ENCODE assay signal across 8 cellular contexts in genomic region chr11:3834349-3835099, GRCh38. TPM values are rescaled to one million over a fixed set of nuclear protein-coding genes. Genes with fewer than 3 reads are reported as not detected.
DNase-seq lines count a peak whose midpoint lies in the region; ATAC-seq and TF ChIP-seq lines count a peak whose summit lies in the region.
"Had no signal": no experiment of that assay in that cellular context is flagged by ENCODE, and none has a peak within 500 bp of the region (broad histone marks: within the 10 kb centered on the region; RNA-seq: fewer than 3 reads in every experiment).

No MANE protein-coding gene starts in this region.

- peak; percentile 88 for DNase-seq in KBM-7
- peak; percentile 30 for DNase-seq in activated CD4-positive, alpha-beta memory T cell treated with anti-CD3 and anti-CD28 coated beads, Interleukin-2, amount 10 ng/mL, durations not matched to agents 7 days and 5 days
- DNase-seq in right cardiac atrium: peak; percentile 59 to 83 (median 77)
- peak in 18 of 49 donors; percentile 14 to 54 (median 34) for DNase-seq in substantia nigra (lab: John Stamatoyannopoulos, UW)
- DNase-seq in NCI-H510A (lab: John Stamatoyannopoulos, UW): no peak
- no peak for DNase-seq in PC-9
- DNase-seq: NCI-H82 had no signal

- H3K9me2 ChIP-seq in PC-9 (ENCODE audit: insufficient read depth): no peaks in the 10 kb centered on the region

- no peaks in the 10 kb centered on the region for H3K9me3 Mint-ChIP-seq in activated CD4-positive, alpha-beta memory T cell treated with anti-CD3 and anti-CD28 coated beads, Interleukin-2, amount 10 ng/mL, durations not matched to agents 7 days and 5 days

- peaks cover 34% of the 10 kb centered on the region for H3K4me1 ChIP-seq in right cardiac atrium (ENCODE audit: control insufficient read depth, insufficient read depth, low read length)
- H3K4me1 ChIP-seq in PC-9 (replicated peaks; ENCODE audit: insufficient read depth): 0 out of 2 replicates have a peak, but pooled peaks cover 2% of the 10 kb centered on the region

- in situ Hi-C loops in KBM-7 (cut with MboI; ENCODE audit: low pct_unique_long_range_greater_than_20kb, low sequenced_read_pairs): no loop called here

- WGBS in right cardiac atrium: 60% methylated on average over 8 of the region's 8 CpGs

- no peak overlapping the region for H2AFZ ChIP-seq in PC-9

- H3K36me3 Mint-ChIP-seq in activated CD4-positive, alpha-beta memory T cell treated with anti-CD3 and anti-CD28 coated beads, Interleukin-2, amount 10 ng/mL, durations not matched to agents 7 days and 5 days (ENCODE audit: low read depth): peaks cover 87% of the 10 kb centered on the region

- no peaks in the 10 kb centered on the region for H4K20me1 ChIP-seq in PC-9 (ENCODE audit: insufficient read depth)

- no peaks in the 10 kb centered on the region for H3K9me3 ChIP-seq in right cardiac atrium (ENCODE audit: control insufficient read depth, low read length)
- H3K9me3 ChIP-seq in PC-9 (ENCODE audit: insufficient read depth, low read depth): no peaks in the 10 kb centered on the region

- peak overlapping the region; percentile 62 for H3K27ac Mint-ChIP-seq in activated CD4-positive, alpha-beta memory T cell treated with anti-CD3 and anti-CD28 coated beads, Interleukin-2, amount 10 ng/mL, durations not matched to agents 7 days and 5 days

- ATAC-seq in right cardiac atrium: peak; percentile 36 to 44
- ATAC-seq in GM19452 (IDR thresholded peaks at IDR 0.05; ENCODE audit: unreplicated experiment): no peak

- no TSS peak for BruUV-seq in PC-9 (replicated peaks; lab: Mats Ljungman, UMichigan)

- no peak for TF ChIP-seq CTCF in PC-9 (conservative IDR thresholded peaks at IDR 0.05)

- H3K4me3 Mint-ChIP-seq in activated CD4-positive, alpha-beta memory T cell treated with anti-CD3 and anti-CD28 coated beads, Interleukin-2, amount 10 ng/mL, durations not matched to agents 7 days and 5 days: peak overlapping the region; percentile 64

- H3K4me3 ChIP-seq in right cardiac atrium (ENCODE audit: low read length) (no peak overlapping the region), PC-9 (no peak overlapping the region)

- H3K36me3 ChIP-seq in PC-9 (ENCODE audit: low read depth): no peaks in the 10 kb centered on the region

- H3F3A ChIP-seq in PC-9 (ENCODE audit: insufficient read depth, low read depth): no peaks in the 10 kb centered on the region

- H3K4me1 Mint-ChIP-seq in activated CD4-positive, alpha-beta memory T cell treated with anti-CD3 and anti-CD28 coated beads, Interleukin-2, amount 10 ng/mL, durations not matched to agents 7 days and 5 days: peaks cover 93% of the 10 kb centered on the region

- peaks cover 31% of the 10 kb centered on the region for H3K79me2 ChIP-seq in PC-9 (ENCODE audit: low read depth)

- H3K27me3 Mint-ChIP-seq in activated CD4-positive, alpha-beta memory T cell treated with anti-CD3 and anti-CD28 coated beads, Interleukin-2, amount 10 ng/mL, durations not matched to agents 7 days and 5 days: no peaks in the 10 kb centered on the region

- H3K27me3 ChIP-seq in right cardiac atrium (ENCODE audit: control insufficient read depth, insufficient read depth) (no peaks in the 10 kb centered on the region), PC-9 (ENCODE audit: insufficient read depth, low read depth) (no peaks in the 10 kb centered on the region)

- CTCF ChIA-PET in activated CD4-positive, alpha-beta memory T cell treated with anti-CD3 and anti-CD28 coated beads, Interleukin-2, amount 10 ng/mL, durations not matched to agents 7 days and 5 days (lab: Charles Lee): interaction anchor here (1.2 to 17.4 kb wide), 5 partner anchors 9 to 239 kb away, joined by 4 to 461 read pairs (median 5); partner anchors contain the start of gene STIM1
- CTCF ChIA-PET in PC-9 (lab: Charles Lee): no interaction called here

- H3K27ac ChIP-seq in right cardiac atrium (ENCODE audit: low read length): no peak overlapping the region
- peak overlapping the region; percentile 93 for H3K27ac ChIP-seq in substantia nigra (ENCODE audit: low read depth, low read length, poor library complexity, severe bottlenecking)
- no peak overlapping the region for H3K27ac ChIP-seq in PC-9

- intact Hi-C loops in right cardiac atrium (cut with DNase I): no loop called here
- intact Hi-C loops in PC-9 (cut with micrococcal nuclease; ENCODE audit: unreplicated experiment): no loop called here

- H3K4me2 ChIP-seq in PC-9: no peak overlapping the region

- POLR2A ChIA-PET in activated CD4-positive, alpha-beta memory T cell treated with anti-CD3 and anti-CD28 coated beads, Interleukin-2, amount 10 ng/mL, durations not matched to agents 7 days and 5 days (lab: Charles Lee): interaction anchor here (1.2 to 19.7 kb wide), 4 partner anchors 20 to 38 kb away, joined by 3 to 639 read pairs (median 8); partner anchors contain the start of genes PGAP2 and STIM1
- POLR2A ChIA-PET in PC-9 (lab: Charles Lee; ENCODE audit: unreplicated experiment): no interaction called here

RNA-seq across cellular contexts. Expression of gene RHOG, which starts 6.2 kb away (rescaled TPM):
- 100 to 1,000 TPM; 192 to 201 TPM for total RNA-seq in activated CD4-positive, alpha-beta memory T cell treated with anti-CD3 and anti-CD28 coated beads, Interleukin-2, amount 10 ng/mL, durations not matched to agents 7 days and 5 days
- 10 to 100 TPM; 18.7 to 26.0 (median 25.6) TPM for total RNA-seq in right cardiac atrium
- polyA plus RNA-seq in right cardiac atrium: 23.7 TPM
- total RNA-seq in PC-9 (2021): 31.0 and 36.1 TPM in 2 replicates

RNA-seq across cellular contexts. Expression of gene STIM1, which starts 20.9 kb away (rescaled TPM):
- total RNA-seq in activated CD4-positive, alpha-beta memory T cell treated with anti-CD3 and anti-CD28 coated beads, Interleukin-2, amount 10 ng/mL, durations not matched to agents 7 days and 5 days: 100 to 1,000 TPM; 111 to 113 TPM
- total RNA-seq in right cardiac atrium: 10 to 100 TPM; 14.4 to 19.3 (median 16.6) TPM
- polyA plus RNA-seq in right cardiac atrium: 10.8 TPM
- 26.8 and 28.3 TPM in 2 replicates for total RNA-seq in PC-9 (2021)

RNA-seq across cellular contexts. Expression of gene PGAP2, which starts 26.2 kb away (rescaled TPM):
- 10 to 100 TPM; 18.0 to 19.0 TPM for total RNA-seq in activated CD4-positive, alpha-beta memory T cell treated with anti-CD3 and anti-CD28 coated beads, Interleukin-2, amount 10 ng/mL, durations not matched to agents 7 days and 5 days
- total RNA-seq in right cardiac atrium: 10 to 100 TPM; 12.4 to 19.5 (median 15.2) TPM
- 13.9 TPM for polyA plus RNA-seq in right cardiac atrium
- total RNA-seq in PC-9 (2021): 37.7 and 39.5 TPM in 2 replicates

RNA-seq across cellular contexts. Expression of gene NUP98, which starts 37.2 kb away (rescaled TPM):
- total RNA-seq in activated CD4-positive, alpha-beta memory T cell treated with anti-CD3 and anti-CD28 coated beads, Interleukin-2, amount 10 ng/mL, durations not matched to agents 7 days and 5 days: 10 to 100 TPM; 93.9 to 95.2 TPM
- total RNA-seq in right cardiac atrium: 10 to 100 TPM; 38.8 to 55.9 (median 43.4) TPM
- polyA plus RNA-seq in right cardiac atrium: 22.9 TPM
- 49.8 and 59.7 TPM in 2 replicates for total RNA-seq in PC-9 (2021)

Comparison
In these comparisons a context has a peak if more than half of its experiments do, and no peak if none do; other contexts are left out.
1. DNase-seq: peak in KBM-7 (single experiment), activated CD4-positive, alpha-beta memory T cell treated with anti-CD3 and anti-CD28 coated beads, Interleukin-2, amount 10 ng/mL, durations not matched to agents 7 days and 5 days (single experiment) and right cardiac atrium (3 of 3); none in NCI-H510A (single experiment) and PC-9 (0 of 2).